In genomic region chr12:122130150-122130549, GRCh38 we compare ENCODE assay signal across 1 cellular context.
TF ChIP-seq lines count a peak whose summit lies in the region.

No MANE protein-coding gene starts in this region.

TF ChIP-seq in K562, 482 proteins besides CTCF, POLR2A, EP300 and RAD21:
- no peak for TF ChIP-seq STAT5B (CRISPR knock-in tag; IDR thresholded peaks at IDR 0.05)
- TF ChIP-seq HNRNPLL (IDR thresholded peaks at IDR 0.05; ENCODE audit: low read depth, low read length, poor library complexity, severe bottlenecking) = no peak
- 0 out of 2 replicates have a peak, but pooled peaks have one; percentile 35 for TF ChIP-seq POLR2G (IDR thresholded peaks at IDR 0.05; ENCODE audit: low read depth, low read length)
